In the genomic region with DNA sequence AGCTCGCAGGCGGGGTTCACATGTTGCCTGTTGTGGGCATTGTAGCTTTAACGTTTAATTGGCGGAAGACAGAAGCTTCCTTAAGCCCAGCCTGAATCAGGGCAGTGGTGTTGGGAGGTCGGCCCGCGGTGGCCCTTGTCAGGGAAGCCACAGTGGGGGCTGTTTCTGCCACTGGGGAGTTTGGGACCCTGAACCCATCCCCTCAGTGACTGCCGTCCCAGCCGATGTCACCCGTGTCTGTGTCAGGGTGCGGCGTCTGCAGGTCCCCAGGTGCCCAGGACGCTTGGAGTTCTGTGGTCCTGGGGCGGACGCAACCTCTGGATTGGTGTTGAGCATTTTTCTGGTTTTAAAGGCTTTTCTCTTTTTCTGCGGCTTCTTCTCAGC, we compare ENCODE assay signal across 4 cellular contexts. TPM values are rescaled to one million over a fixed set of nuclear protein-coding genes. Genes with fewer than 3 reads are reported as not detected.
"Had no signal": no experiment of that assay in that cellular context is flagged by ENCODE, and none has a peak within 500 bp of the region (broad histone marks: within the 10 kb centered on the region; RNA-seq: fewer than 3 reads in every experiment).

No MANE protein-coding gene starts in this region.

RNA-seq across cellular contexts. Expression of a gene that starts 31.0 kb away (rescaled TPM):
- total RNA-seq: HT1080, IMR-90 had no signal
- polyA plus RNA-seq: IMR-90 had no signal

RNA-seq across cellular contexts. Expression of a gene that starts 45.0 kb away (rescaled TPM):
- polyA plus RNA-seq: IgD-negative memory B cell had no signal

RNA-seq across cellular contexts. Expression of a gene that starts 59.4 kb away (rescaled TPM):
- total RNA-seq: HT1080, IMR-90, K562 had no signal
- polyA plus RNA-seq: IgD-negative memory B cell, K562 had no signal
